Comparison of ENCODE assay signal across 8 cellular contexts in the genomic region with DNA sequence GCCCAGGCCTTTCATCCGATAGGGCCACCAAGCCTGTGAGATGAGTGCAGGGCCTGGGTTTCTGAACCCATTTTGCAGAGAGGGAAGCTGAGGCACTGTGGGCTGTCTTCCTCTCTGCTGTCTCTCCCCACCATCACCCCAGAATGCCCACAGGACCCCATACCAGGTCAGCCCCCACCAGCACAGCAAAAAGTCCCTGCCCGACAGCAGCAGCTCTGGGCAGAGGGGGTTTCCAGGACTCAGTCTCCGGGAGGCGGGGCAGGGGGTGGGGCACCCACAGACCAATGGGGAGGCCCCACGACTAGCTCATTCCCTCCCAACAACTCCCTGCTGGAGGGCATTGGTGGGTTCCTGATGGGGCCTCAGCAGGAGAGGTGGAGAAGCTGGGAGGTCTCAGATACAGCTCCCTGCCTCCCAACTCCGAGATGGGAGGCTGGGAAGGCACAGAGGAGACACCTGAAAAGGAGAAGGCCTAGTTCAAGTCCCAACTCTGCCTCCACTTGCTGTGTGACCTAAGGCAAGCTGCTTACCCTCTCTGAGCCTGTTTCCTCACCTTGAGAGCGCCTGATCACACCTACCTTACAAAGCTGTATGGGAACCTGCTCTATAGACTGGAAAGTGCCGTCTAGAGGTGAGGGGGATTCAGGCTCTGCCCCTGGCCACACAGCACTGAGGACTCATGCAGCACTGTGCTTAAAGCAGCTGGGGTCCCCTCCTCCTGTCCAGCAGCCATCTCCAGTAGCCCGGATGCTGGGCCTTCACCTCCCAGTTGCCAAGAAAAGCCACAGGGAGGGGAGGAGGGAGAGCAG. TPM values are rescaled to one million over a fixed set of nuclear protein-coding genes. Genes with fewer than 3 reads are reported as not detected.
A peak's percentile ranks its signal among the peaks of the same experiment; 100 is the strongest.
DNase-seq lines count a peak whose midpoint lies in the region; ATAC-seq and TF ChIP-seq lines count a peak whose summit lies in the region.

No MANE protein-coding gene starts in this region.

- peak overlapping the region; percentile 87 to 99 (median 91) for H3K27ac Mint-ChIP-seq in CD4-positive, alpha-beta memory T cell
- no peak overlapping the region for H3K27ac Mint-ChIP-seq in T-helper 2 cell treated with Interferon-gamma antibody and Interleukin-4, amounts not matched to agents 5 μg/mL and 100 μg/mL, for 36 hours
- H3K27ac Mint-ChIP-seq in naive B cell, result peak overlapping the region; percentile 41 to 95 (median 85)

- TF ChIP-seq POLR2A in body of pancreas (IDR thresholded peaks at IDR 0.05), result no peak

- H3K4me1 ChIP-seq in CD4-positive, alpha-beta memory T cell (ENCODE audit: insufficient read depth, low read length), result peaks cover 73% of the 10 kb centered on the region
- H3K4me1 ChIP-seq in body of pancreas (peaks cover 82% of the 10 kb centered on the region), thymus (ENCODE audit: control insufficient read depth, insufficient read depth, low read length) (peaks cover 24% of the 10 kb centered on the region)

- WGBS in body of pancreas, 2 donors, result 65 to 69% methylated on average over 3 to 8 of the region's 9 CpGs
- WGBS in thymus, result 91% methylated on average over 9 of the region's 9 CpGs

- ATAC-seq in body of pancreas (no peak), naive B cell (ENCODE audit: low read depth in 2 of 2) (peak; percentile 7 to 26), HG02623 (IDR thresholded peaks at IDR 0.05; ENCODE audit: unreplicated experiment) (no peak), HG03139 (IDR thresholded peaks at IDR 0.05; ENCODE audit: unreplicated experiment) (no peak)

- no peaks in the 10 kb centered on the region for H3K9me3 Mint-ChIP-seq in CD4-positive, alpha-beta memory T cell
- H3K9me3 Mint-ChIP-seq in T-helper 2 cell treated with Interferon-gamma antibody and Interleukin-4, amounts not matched to agents 5 μg/mL and 100 μg/mL, for 36 hours, result no peaks in the 10 kb centered on the region
- H3K9me3 Mint-ChIP-seq in naive B cell, result no peaks in the 10 kb centered on the region

- no peak for TF ChIP-seq CTCF in body of pancreas (IDR thresholded peaks at IDR 0.05)

- peak overlapping the region; percentile 86 for H3K27ac ChIP-seq in CD4-positive, alpha-beta memory T cell (ENCODE audit: low read depth, low read length)
- peak overlapping the region in 3 of 4 donors; percentile 53 to 64 (median 61) for H3K27ac ChIP-seq in body of pancreas
- H3K27ac ChIP-seq in thymus (ENCODE audit: low read depth), result peak overlapping the region; percentile 20

- peak; percentile 47 to 87 (median 64) for DNase-seq in CD4-positive, alpha-beta memory T cell
- DNase-seq in T-helper 2 cell treated with Interferon-gamma antibody and Interleukin-4, amounts not matched to agents 5 μg/mL and 100 μg/mL, for 36 hours (ENCODE audit: low spot score), result peak; percentile 23
- DNase-seq in body of pancreas, result peak; percentile 50 to 65 (median 56)
- DNase-seq in naive B cell, result peak; percentile 49
- DNase-seq in NOMO-1 treated with DMSO at 0.1 percent for 48 hours (lab: John Stamatoyannopoulos, UW; ENCODE audit: unreplicated experiment), result no peak

- H3K27me3 ChIP-seq in CD4-positive, alpha-beta memory T cell (ENCODE audit: insufficient read depth, low read length), result peaks cover 4% of the 10 kb centered on the region
- no peaks in the 10 kb centered on the region for H3K27me3 ChIP-seq in body of pancreas
- peaks cover 9% of the 10 kb centered on the region for H3K27me3 ChIP-seq in thymus (ENCODE audit: control insufficient read depth, insufficient read depth)

- peaks cover 7% of the 10 kb centered on the region for H3K36me3 ChIP-seq in CD4-positive, alpha-beta memory T cell (ENCODE audit: insufficient read depth, low read length)
- no peaks in the 10 kb centered on the region for H3K36me3 ChIP-seq in body of pancreas (replicated peaks in 1 of 2; ENCODE audit: insufficient read depth in 1 of 2, low read depth in 2 of 2)
- H3K36me3 ChIP-seq in thymus (ENCODE audit: control insufficient read depth, insufficient read depth), result peaks cover 16% of the 10 kb centered on the region

- peaks cover 0 to 39% of the 10 kb centered on the region in 2 donors for H3K36me3 Mint-ChIP-seq in CD4-positive, alpha-beta memory T cell
- H3K36me3 Mint-ChIP-seq in T-helper 2 cell treated with Interferon-gamma antibody and Interleukin-4, amounts not matched to agents 5 μg/mL and 100 μg/mL, for 36 hours (ENCODE audit: low read depth), result peaks cover 2% of the 10 kb centered on the region
- no peaks in the 10 kb centered on the region for H3K36me3 Mint-ChIP-seq in naive B cell

- peaks cover 0 to 2% of the 10 kb centered on the region in 2 donors for H3K27me3 Mint-ChIP-seq in CD4-positive, alpha-beta memory T cell
- peaks cover 7% of the 10 kb centered on the region for H3K27me3 Mint-ChIP-seq in T-helper 2 cell treated with Interferon-gamma antibody and Interleukin-4, amounts not matched to agents 5 μg/mL and 100 μg/mL, for 36 hours (ENCODE audit: low read depth)
- H3K27me3 Mint-ChIP-seq in naive B cell, result peaks cover 0 to 8% (median 7%) of the 10 kb centered on the region in 3 donors

- H3K4me1 Mint-ChIP-seq in CD4-positive, alpha-beta memory T cell, result peaks cover 34 to 67% (median 49%) of the 10 kb centered on the region in 4 donors
- peaks cover 28% of the 10 kb centered on the region for H3K4me1 Mint-ChIP-seq in T-helper 2 cell treated with Interferon-gamma antibody and Interleukin-4, amounts not matched to agents 5 μg/mL and 100 μg/mL, for 36 hours (ENCODE audit: low read depth)
- H3K4me1 Mint-ChIP-seq in naive B cell, result peaks cover 51 to 70% (median 61%) of the 10 kb centered on the region in 3 donors

- H3K9me3 ChIP-seq in CD4-positive, alpha-beta memory T cell (ENCODE audit: control insufficient read depth in 1 of 2, low read length in 2 of 2), result no peaks in the 10 kb centered on the region
- no peaks in the 10 kb centered on the region for H3K9me3 ChIP-seq in body of pancreas
- no peaks in the 10 kb centered on the region for H3K9me3 ChIP-seq in thymus (ENCODE audit: control insufficient read depth)

- CTCF ChIA-PET in CD4-positive, alpha-beta memory T cell (lab: Charles Lee; ENCODE audit: partially characterized antibody), result interaction anchor here (0.7 to 10.4 kb wide), 8 partner anchors 13 to 279 kb away, joined by 3 to 80 read pairs (median 4); a partner anchor contains a TSS

- H3K4me3 ChIP-seq in CD4-positive, alpha-beta memory T cell (ENCODE audit: low read length in 2 of 2), result no peak overlapping the region
- H3K4me3 ChIP-seq in body of pancreas (no peak overlapping the region), thymus (ENCODE audit: low read length) (no peak overlapping the region)

- peak overlapping the region in 6 of 8 donors; percentile 16 to 85 (median 64) for H3K4me3 Mint-ChIP-seq in CD4-positive, alpha-beta memory T cell
- no peak overlapping the region for H3K4me3 Mint-ChIP-seq in T-helper 2 cell treated with Interferon-gamma antibody and Interleukin-4, amounts not matched to agents 5 μg/mL and 100 μg/mL, for 36 hours
- H3K4me3 Mint-ChIP-seq in naive B cell, result peak overlapping the region in 7 of 8 donors; percentile 12 to 96 (median 32)

- POLR2A ChIA-PET in CD4-positive, alpha-beta memory T cell (lab: Charles Lee; ENCODE audit: partially characterized antibody), result interaction anchor here (0.6 to 2.6 kb wide), 7 partner anchors 11 to 1197 kb away, joined by 3 to 10 read pairs (median 4); a partner anchor contains a TSS

- intact Hi-C loops in CD4-positive, alpha-beta memory T cell (cut with micrococcal nuclease), result no loop called here
- intact Hi-C loops in body of pancreas (cut with DNase I), result no loop called here

RNA-seq across cellular contexts. Expression of a gene that starts 3.5 kb away (rescaled TPM):
- 100 to 1,000 TPM; 181 to 198 TPM for total RNA-seq in CD4-positive, alpha-beta memory T cell
- 10 to 100 TPM; 22.8 to 38.8 TPM for polyA plus RNA-seq in CD4-positive, alpha-beta memory T cell
- total RNA-seq in body of pancreas, result 10 to 100 TPM; 38.1 to 41.2 TPM
- polyA plus RNA-seq in naive B cell (ENCODE audit: low read depth in 6 of 6) (10 to 100 TPM in 5 of 6 donors, 1 to 10 TPM in 1; 9.9 to 38.5 (median 21.7) TPM), thymus (34.5 TPM)

RNA-seq across cellular contexts. Expression of a gene that starts 51.9 kb away (rescaled TPM):
- total RNA-seq in CD4-positive, alpha-beta memory T cell, result 1 to 10 TPM; 7.5 to 8.5 TPM
- 1 to 10 TPM; 5.7 to 6.2 TPM for polyA plus RNA-seq in CD4-positive, alpha-beta memory T cell
- not detected for total RNA-seq in body of pancreas
- polyA plus RNA-seq in naive B cell (ENCODE audit: low read depth in 6 of 6) (1 to 10 TPM in 1 of 6 donors, under 1 TPM in 1, not detected in 4; 0.77 to 1.2 TPM), thymus (5.4 TPM)

Comparison
In these comparisons a context has a peak if more than half of its experiments do, and no peak if none do; other contexts are left out.
1. H3K27ac ChIP-seq: peak in every context shown above with its lines; median percentile 86 in CD4-positive, alpha-beta memory T cell; 61 in body of pancreas; 20 in thymus.
2. ATAC-seq: peak in naive B cell (2 of 2); none in body of pancreas (single experiment), HG02623 (single experiment) and HG03139 (single experiment).